31 cellular contexts compared by ENCODE assay signal in the genomic region with DNA sequence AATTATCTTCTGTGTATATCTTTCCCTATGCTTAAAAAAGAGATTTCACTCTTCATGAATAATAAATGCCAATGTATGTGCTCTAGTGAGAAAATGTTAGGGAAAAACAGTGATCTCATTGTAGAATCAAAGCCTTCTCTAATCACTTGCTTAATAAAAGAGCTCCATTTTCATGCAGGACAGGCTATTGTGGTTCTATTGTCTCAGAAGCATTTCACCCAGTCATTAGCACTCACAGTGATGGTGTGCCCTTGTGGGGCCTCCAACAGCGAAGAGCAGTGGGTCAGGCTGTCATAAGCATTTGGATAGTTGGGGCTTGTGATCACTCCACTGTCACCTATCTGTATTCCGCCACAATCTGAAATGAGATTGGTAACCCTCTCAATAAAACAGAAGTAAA.
"Had no signal": no experiment of that assay in that cellular context is flagged by ENCODE, and none has a peak within 500 bp of the region (broad histone marks: within the 10 kb centered on the region; RNA-seq: fewer than 3 reads in every experiment).

No MANE protein-coding gene starts in this region.

- H3K9me3 ChIP-seq: heart left ventricle, ovary, testis had no signal

- H3K27me3 ChIP-seq: brain microvascular endothelial cell, heart left ventricle, ovary, testis had no signal

- H3K4me1 Mint-ChIP-seq: naive B cell had no signal

- DNase-seq: activated CD4-positive, alpha-beta T cell treated with anti-CD3 and anti-CD28 coated beads, Interleukin-2, amount 10 ng/mL, durations not matched to agents 7 days and 5 days; activated CD8-positive, alpha-beta T cell treated with anti-CD3 and anti-CD28 coated beads for 36 hours; activated gamma-delta T cell treated with Interleukin-2 at 50 U/mL for 16 hours; activated naive CD4-positive, alpha-beta T cell treated with anti-CD3 and anti-CD28 coated beads, Interleukin-2, amount 50 U/mL, for 16 hours; activated T-cell treated with anti-CD3 and anti-CD28 coated beads, Interleukin-2, amount 50 U/mL, for 4 hours; amniotic stem cell; brain microvascular endothelial cell; caudate nucleus; cortex of kidney; foreskin fibroblast; heart left ventricle; hypothalamus; immature natural killer cell; naive B cell; nephron progenitor cell; ovary; stimulated activated CD4-positive, alpha-beta T cell treated with anti-CD3 and anti-CD28 coated beads, Interleukin-12 subunit alpha, Interleukin-12 subunit beta, amount 100 ng/mL, for 4 hours; stimulated activated CD4-positive, alpha-beta T cell treated with anti-CD3 and anti-CD28 coated beads, Interleukin-4, amount 100 ng/mL, for 1 hour; stimulated activated naive CD8-positive, alpha-beta T cell treated with anti-CD3 and anti-CD28 coated beads, Interleukin-15, Interleukin-2, amounts not matched to agents 100 U/mL and 50 U/mL, for 24 hours; T-helper 1 cell; testis; trophoblast cell had no signal

- H3K27ac ChIP-seq: brain microvascular endothelial cell, heart left ventricle, ovary, skin epidermis, testis, VCaP had no signal

- H3K27ac Mint-ChIP-seq: activated CD4-positive, alpha-beta T cell treated with anti-CD3 and anti-CD28 coated beads, Interleukin-2, amount 10 ng/mL, durations not matched to agents 7 days and 5 days; activated CD8-positive, alpha-beta T cell treated with anti-CD3 and anti-CD28 coated beads for 36 hours; activated T-helper 17 cell treated with anti-CD3 and anti-CD28 coated beads, Interleukin-2, amount 50 U/mL, for 72 hours; immature natural killer cell; mesothelial cell of epicardium; nephron progenitor cell; progenitor cell of endocrine pancreas; T-helper 2 cell treated with Interferon-gamma antibody and Interleukin-4, amounts not matched to agents 5 μg/mL and 100 μg/mL, for 36 hours had no signal

- H3K4me3 Mint-ChIP-seq: activated CD4-positive, alpha-beta T cell treated with anti-CD3 and anti-CD28 coated beads, Interleukin-2, amount 10 ng/mL, durations not matched to agents 7 days and 5 days; activated CD8-positive, alpha-beta T cell treated with anti-CD3 and anti-CD28 coated beads for 36 hours; activated T-cell treated with anti-CD3 and anti-CD28 coated beads, Interleukin-2, amount 50 U/mL, for 4 hours; activated T-helper 17 cell treated with anti-CD3 and anti-CD28 coated beads, Interleukin-2, amount 50 U/mL, for 72 hours; immature natural killer cell; mesothelial cell of epicardium; naive B cell; nephron progenitor cell; T-helper 2 cell treated with Interferon-gamma antibody and Interleukin-4, amounts not matched to agents 5 μg/mL and 100 μg/mL, for 36 hours had no signal

- ATAC-seq: activated CD4-positive, CD25-positive, alpha-beta regulatory T cell treated with anti-CD3 and anti-CD28 coated beads, Interleukin-2, amount 50 U/mL, for 24 hours; activated CD8-positive, alpha-beta T cell treated with anti-CD3 and anti-CD28 coated beads for 36 hours; activated T-cell treated with anti-CD3 and anti-CD28 coated beads, Interleukin-2, amount 50 U/mL, for 4 hours; activated T-helper 17 cell treated with anti-CD3 and anti-CD28 coated beads, Interleukin-2, amount 50 U/mL, for 72 hours; esophagus mucosa; heart left ventricle; sciatic nerve; stimulated activated naive CD8-positive, alpha-beta T cell treated with anti-CD3 and anti-CD28 coated beads, Interleukin-15, Interleukin-2, amounts not matched to agents 100 U/mL and 50 U/mL, for 24 hours had no signal

- H3K4me3 ChIP-seq: heart left ventricle, ovary, skin epidermis, testis had no signal

- H3K4me1 ChIP-seq: testis had no signal

- H3K9me3 Mint-ChIP-seq: activated CD4-positive, alpha-beta T cell treated with anti-CD3 and anti-CD28 coated beads, Interleukin-2, amount 10 ng/mL, durations not matched to agents 7 days and 5 days; activated T-cell treated with anti-CD3 and anti-CD28 coated beads, Interleukin-2, amount 50 U/mL, for 4 hours; activated T-helper 17 cell treated with anti-CD3 and anti-CD28 coated beads, Interleukin-2, amount 50 U/mL, for 72 hours; immature natural killer cell; T-helper 2 cell treated with Interferon-gamma antibody and Interleukin-4, amounts not matched to agents 5 μg/mL and 100 μg/mL, for 36 hours had no signal

- H3K27me3 Mint-ChIP-seq: activated CD4-positive, alpha-beta T cell treated with anti-CD3 and anti-CD28 coated beads, Interleukin-2, amount 10 ng/mL, durations not matched to agents 7 days and 5 days; activated CD8-positive, alpha-beta T cell treated with anti-CD3 and anti-CD28 coated beads for 36 hours; activated T-helper 17 cell treated with anti-CD3 and anti-CD28 coated beads, Interleukin-2, amount 50 U/mL, for 72 hours; progenitor cell of endocrine pancreas had no signal

- H3K36me3 ChIP-seq: brain microvascular endothelial cell, heart left ventricle, ovary had no signal
